In genomic region chr11:88042238-88043032, GRCh38 we compare ENCODE assay signal across 23 cellular contexts.
A peak's percentile ranks its signal among the peaks of the same experiment; 100 is the strongest.
DNase-seq lines count a peak whose midpoint lies in the region; ATAC-seq, FAIRE-seq and TF ChIP-seq lines count a peak whose summit lies in the region.
"Had no signal": no experiment of that assay in that cellular context is flagged by ENCODE, and none has a peak within 500 bp of the region (broad histone marks: within the 10 kb centered on the region; RNA-seq: fewer than 3 reads in every experiment).

No MANE protein-coding gene starts in this region.

- no peaks in the 10 kb centered on the region for H3K36me3 Mint-ChIP-seq in activated CD4-positive, alpha-beta T cell treated with anti-CD3 and anti-CD28 coated beads for 36 hours (ENCODE audit: low read depth)
- H3K36me3 Mint-ChIP-seq: activated CD4-positive, alpha-beta memory T cell treated with anti-CD3 and anti-CD28 coated beads for 36 hours; naive thymus-derived CD8-positive, alpha-beta T cell; type B pancreatic cell had no signal

- H3K4me3 Mint-ChIP-seq in activated CD4-positive, alpha-beta T cell treated with anti-CD3 and anti-CD28 coated beads for 36 hours = no peak overlapping the region
- H3K4me3 Mint-ChIP-seq: activated CD4-positive, alpha-beta memory T cell treated with anti-CD3 and anti-CD28 coated beads for 36 hours; naive thymus-derived CD8-positive, alpha-beta T cell; type B pancreatic cell had no signal

- no peak overlapping the region for H3K27ac ChIP-seq in K562 (ENCODE audit: extremely low read depth, low read depth, low read length)
- H3K27ac ChIP-seq: BLaER1 treated with 17β-estradiol and CSF1 and Interleukin-3, amounts not matched to agents 10 nM and 100 nM; breast epithelium; coronary artery; ovary; right lobe of liver had no signal

- no peaks in the 10 kb centered on the region for H3K9me1 ChIP-seq in K562 (ENCODE audit: control insufficient read depth, insufficient read depth, low read length)

- ATAC-seq in K562 (no peak), HG02852 (IDR thresholded peaks at IDR 0.05; ENCODE audit: unreplicated experiment) (no peak), HG03521 (IDR thresholded peaks at IDR 0.05; ENCODE audit: unreplicated experiment) (no peak)
- no peak for ATAC-seq in activated CD4-positive, alpha-beta T cell treated with anti-CD3 and anti-CD28 coated beads for 36 hours
- ATAC-seq: left colon; naive thymus-derived CD8-positive, alpha-beta T cell had no signal

- no peak overlapping the region for H3K9ac ChIP-seq in K562 (ENCODE audit: insufficient read depth in 1 of 2, low read depth in 2 of 2, low read length in 2 of 2)
- H3K9ac ChIP-seq: BLaER1 treated with 17β-estradiol and CSF1 and Interleukin-3, amounts not matched to agents 10 nM and 100 nM had no signal

- BruUV-seq in K562 (replicated peaks; lab: Mats Ljungman, UMichigan) = no TSS peak

- peaks cover 20% of the 10 kb centered on the region for H3K27me3 Mint-ChIP-seq in activated CD4-positive, alpha-beta T cell treated with anti-CD3 and anti-CD28 coated beads for 36 hours

- TF ChIP-seq POLR2A in K562 (conservative IDR thresholded peaks at IDR 0.05) = no peak

- intact Hi-C loops in K562 (cut with micrococcal nuclease) = no loop called here
- intact Hi-C loops in activated CD4-positive, alpha-beta T cell treated with anti-CD3 and anti-CD28 coated beads for 36 hours (cut with DNase I, micrococcal nuclease) = no loop called here

- WGBS in K562 (ENCODE audit: insufficient coverage, low coverage, missing lambda C conversion rate) = 2% methylated on average over 3 of the region's 3 CpGs

- TF ChIP-seq CTCF in K562 (IDR thresholded peaks at IDR 0.05 in 2 of 3, conservative IDR thresholded peaks at IDR 0.05 in 1 of 3; ENCODE audit: insufficient read depth in 2 of 3, low read depth in 1 of 3, low read length in 3 of 3) = no peak

- in situ Hi-C loops in G401 (cut with HindIII; ENCODE audit: low sequenced_read_pairs) (no loop called here), K562 (cut with MboI) (no loop called here)

- no peak overlapping the region for H3K4me3 ChIP-seq in K562
- H3K4me3 ChIP-seq: BLaER1 treated with 17β-estradiol and CSF1 and Interleukin-3, amounts not matched to agents 10 nM and 100 nM; breast epithelium; coronary artery; ovary; right lobe of liver had no signal

- no peaks in the 10 kb centered on the region for H3K4me1 Mint-ChIP-seq in activated CD4-positive, alpha-beta T cell treated with anti-CD3 and anti-CD28 coated beads for 36 hours
- H3K4me1 Mint-ChIP-seq: naive thymus-derived CD8-positive, alpha-beta T cell had no signal

- no peaks in the 10 kb centered on the region for H3K27me3 ChIP-seq in K562 (ENCODE audit: control insufficient read depth in 2 of 2, insufficient read depth in 2 of 2, low read length in 2 of 2)
- H3K27me3 ChIP-seq: BLaER1 treated with 17β-estradiol and CSF1 and Interleukin-3, amounts not matched to agents 10 nM and 100 nM; breast epithelium; ovary; right lobe of liver had no signal

- no peaks in the 10 kb centered on the region for H3K36me3 ChIP-seq in K562 (ENCODE audit: control insufficient read depth, insufficient read depth, low read length)
- H3K36me3 ChIP-seq: BLaER1 treated with 17β-estradiol and CSF1 and Interleukin-3, amounts not matched to agents 10 nM and 100 nM; breast epithelium; ovary; right lobe of liver had no signal

- H2AFZ ChIP-seq in K562 (ENCODE audit: low read depth, low read length) = no peak overlapping the region

- H3K79me2 ChIP-seq in K562 (ENCODE audit: control insufficient read depth, insufficient read depth, low read length) = no peaks in the 10 kb centered on the region

- FAIRE-seq in K562 (lab: Jason Lieb, UNC) = no peak

- H3K27ac Mint-ChIP-seq in activated CD4-positive, alpha-beta T cell treated with anti-CD3 and anti-CD28 coated beads for 36 hours = no peak overlapping the region
- H3K27ac Mint-ChIP-seq: activated CD4-positive, alpha-beta memory T cell treated with anti-CD3 and anti-CD28 coated beads for 36 hours; naive thymus-derived CD8-positive, alpha-beta T cell; type B pancreatic cell had no signal

- no peak for TF ChIP-seq RAD21 in K562 (CRISPR knock-in tag; conservative IDR thresholded peaks at IDR 0.05 in 1 of 2, IDR thresholded peaks at IDR 0.05 in 1 of 2)

- CTCF ChIA-PET in K562 (lab: Yijun Ruan, JAX; ENCODE audit: low intra/inter-chr PET ratio) = no interaction called here
- CTCF ChIA-PET in activated CD4-positive, alpha-beta T cell treated with anti-CD3 and anti-CD28 coated beads for 36 hours (lab: Charles Lee) = interaction anchor here (0.6 to 1.3 kb wide), 2 partner anchors 25 kb away, joined by 4 read pairs; no protein-coding TSS in a partner anchor

- DNase-seq in G401 (ENCODE audit: low spot score) (peak; percentile 11), NCI-H1417 (lab: John Stamatoyannopoulos, UW) (peak in 2 of 3 experiments; percentile 90 to 99), K562 (ENCODE audit: extremely low read depth in 1 of 4, low spot score in 3 of 4) (no peak), kidney tubule cell (ENCODE audit: low spot score) (peak; percentile 23)
- DNase-seq in activated CD4-positive, alpha-beta T cell treated with anti-CD3 and anti-CD28 coated beads for 36 hours = no peak
- DNase-seq in activated T-cell treated with anti-CD3 and anti-CD28 coated beads, Interleukin-2, amount 50 U/mL, for 1 hour = no peak
- DNase-seq: activated CD4-positive, alpha-beta memory T cell treated with anti-CD3 and anti-CD28 coated beads for 36 hours; activated CD4-positive, CD25-positive, alpha-beta regulatory T cell; Calu3; GOT3; left colon; mesenchymal stem cell; naive thymus-derived CD8-positive, alpha-beta T cell; NCI-H2029; NCI-H510A; ovary; right lobe of liver had no signal

- no peaks in the 10 kb centered on the region for H3K9me3 ChIP-seq in K562 (replicated peaks; ENCODE audit: control insufficient read depth, insufficient read depth, low read depth, low read length)
- H3K9me3 ChIP-seq: BLaER1 treated with 17β-estradiol and CSF1 and Interleukin-3, amounts not matched to agents 10 nM and 100 nM; breast epithelium; ovary; right lobe of liver had no signal

- H3K9me3 Mint-ChIP-seq in activated CD4-positive, alpha-beta T cell treated with anti-CD3 and anti-CD28 coated beads for 36 hours (ENCODE audit: low read depth) = no peaks in the 10 kb centered on the region
- H3K9me3 Mint-ChIP-seq: activated CD4-positive, alpha-beta memory T cell treated with anti-CD3 and anti-CD28 coated beads for 36 hours; naive thymus-derived CD8-positive, alpha-beta T cell; type B pancreatic cell had no signal

- no peak for TF ChIP-seq EP300 in K562 (IDR thresholded peaks at IDR 0.05; ENCODE audit: low read length)

- H4K20me1 ChIP-seq in K562 (replicated peaks; ENCODE audit: control insufficient read depth, insufficient read depth, low read length) = no peaks in the 10 kb centered on the region
- H4K20me1 ChIP-seq: BLaER1 treated with 17β-estradiol and CSF1 and Interleukin-3, amounts not matched to agents 10 nM and 100 nM had no signal

- H3K4me2 ChIP-seq in K562 (ENCODE audit: insufficient read depth, low read length) = no peak overlapping the region
- H3K4me2 ChIP-seq: BLaER1 treated with 17β-estradiol and CSF1 and Interleukin-3, amounts not matched to agents 10 nM and 100 nM had no signal

- POLR2A ChIA-PET in K562 (lab: Yijun Ruan, JAX) = no interaction called here
- POLR2A ChIA-PET in activated CD4-positive, alpha-beta T cell treated with anti-CD3 and anti-CD28 coated beads for 36 hours (lab: Charles Lee) = no interaction called here

- H3K4me1 ChIP-seq in K562 (replicated peaks in 1 of 2; ENCODE audit: control insufficient read depth in 2 of 2, insufficient read depth in 2 of 2, low read length in 2 of 2) = no peaks in the 10 kb centered on the region
- H3K4me1 ChIP-seq: BLaER1 treated with 17β-estradiol and CSF1 and Interleukin-3, amounts not matched to agents 10 nM and 100 nM; breast epithelium; right lobe of liver had no signal

TF ChIP-seq in K562, 482 proteins besides CTCF, POLR2A, EP300 and RAD21:
- TF ChIP-seq TFE3 (CRISPR knock-in tag; IDR thresholded peaks at IDR 0.05) (peak; percentile 62), SRSF3 (IDR thresholded peaks at IDR 0.05; ENCODE audit: insufficient read depth, low read length) (no peak), ZKSCAN8 (CRISPR knock-in tag; IDR thresholded peaks at IDR 0.05) (no peak)

Comparison
In these comparisons a context has a peak if more than half of its experiments do, and no peak if none do; other contexts are left out.
1. DNase-seq: peak in G401 (single experiment), NCI-H1417 (2 of 3) and kidney tubule cell (single experiment); none in K562 (0 of 4), activated CD4-positive, alpha-beta T cell treated with anti-CD3 and anti-CD28 coated beads for 36 hours (single experiment) and activated T-cell treated with anti-CD3 and anti-CD28 coated beads, Interleukin-2, amount 50 U/mL, for 1 hour (single experiment).